ENCODE assay signal across 14 cellular contexts in the genomic region with DNA sequence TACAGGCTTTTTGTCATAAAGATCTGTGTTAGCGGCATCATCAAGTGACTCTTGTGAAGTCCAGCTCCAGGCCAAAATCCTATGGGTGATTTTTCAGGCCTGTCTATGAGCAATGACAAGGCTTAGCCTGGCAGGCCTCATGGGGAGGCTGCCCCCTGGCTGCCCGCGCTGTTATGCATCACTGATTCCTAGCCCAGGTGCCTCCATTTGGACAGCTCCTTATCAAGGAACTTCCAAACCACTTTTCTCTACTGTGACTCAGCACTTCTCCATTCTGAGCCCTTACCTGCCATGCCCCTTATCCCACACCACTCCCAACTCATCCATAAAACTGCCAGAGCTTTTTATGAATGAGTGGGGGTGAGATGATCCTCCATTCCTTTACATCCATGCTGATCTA.
DNase-seq lines count a peak whose midpoint lies in the region; ATAC-seq, FAIRE-seq and TF ChIP-seq lines count a peak whose summit lies in the region.
"Had no signal": no experiment of that assay in that cellular context is flagged by ENCODE, and none has a peak within 500 bp of the region (broad histone marks: within the 10 kb centered on the region; RNA-seq: fewer than 3 reads in every experiment).

No MANE protein-coding gene starts in this region.

- H3K4me1 ChIP-seq in astrocyte (ENCODE audit: insufficient read depth, low read length): peaks cover 17% of the 10 kb centered on the region
- H3K4me1 ChIP-seq: HAP-1 had no signal

- H3K79me2 ChIP-seq in astrocyte (ENCODE audit: insufficient read depth, low read length): no peaks in the 10 kb centered on the region

- ATAC-seq in HG02763 (IDR thresholded peaks at IDR 0.05; ENCODE audit: unreplicated experiment) (no peak), GM19467 (IDR thresholded peaks at IDR 0.05; ENCODE audit: unreplicated experiment) (no peak)

- H3K4me3 ChIP-seq in astrocyte (ENCODE audit: insufficient read depth, low read depth, low read length): no peak overlapping the region
- H3K4me3 ChIP-seq: HAP-1 had no signal

- no peak overlapping the region for H3K4me2 ChIP-seq in astrocyte (ENCODE audit: low read length)

- H3K9ac ChIP-seq in astrocyte (ENCODE audit: low read length): no peak overlapping the region

- no peaks in the 10 kb centered on the region for H3K27me3 Mint-ChIP-seq in astrocyte (ENCODE audit: low read depth, unreplicated experiment)

- H3K4me3 Mint-ChIP-seq in astrocyte (ENCODE audit: unreplicated experiment): no peak overlapping the region
- H3K4me3 Mint-ChIP-seq: activated naive CD8-positive, alpha-beta T cell treated with anti-CD3 and anti-CD28 coated beads, Interleukin-2, amount 10 ng/mL, durations not matched to agents 7 days and 5 days had no signal

- H3K36me3 Mint-ChIP-seq in astrocyte (ENCODE audit: low read depth, unreplicated experiment): no peaks in the 10 kb centered on the region
- H3K36me3 Mint-ChIP-seq: activated naive CD8-positive, alpha-beta T cell treated with anti-CD3 and anti-CD28 coated beads, Interleukin-2, amount 10 ng/mL, durations not matched to agents 7 days and 5 days had no signal

- H3K27ac ChIP-seq in C4-2B (peak overlapping the region; percentile 6; the same call in 1 of the 2 replicates), astrocyte (ENCODE audit: low read depth, low read length) (no peak overlapping the region)

- peak; percentile 55 for DNase-seq in HT1080 (ENCODE audit: low read depth)
- DNase-seq in astrocyte (ENCODE audit: low read depth): peak; percentile 26
- DNase-seq in kidney glomerular epithelial cell (lab: John Stamatoyannopoulos, UW): peak; percentile 31
- DNase-seq in activated CD8-positive, alpha-beta memory T cell treated with anti-CD3 and anti-CD28 coated beads, Interleukin-2, amount 50 U/mL, for 4 hours: no peak
- DNase-seq in NCI-H446 (lab: John Stamatoyannopoulos, UW): no peak
- DNase-seq: activated CD4-positive, alpha-beta T cell treated with anti-CD3 and anti-CD28 coated beads, Interleukin-2, amount 50 U/mL, for 48 hours; activated naive CD8-positive, alpha-beta T cell treated with anti-CD3 and anti-CD28 coated beads, Interleukin-2, amount 10 ng/mL, durations not matched to agents 7 days and 5 days; NCI-H2029 treated with DMSO at 0.1 percent for 48 hours; posterior cingulate gyrus had no signal

- no peak for FAIRE-seq in astrocyte (lab: Jason Lieb, UNC)
- FAIRE-seq: islet of Langerhans had no signal

- H3K27ac Mint-ChIP-seq in astrocyte (ENCODE audit: unreplicated experiment): peak overlapping the region; percentile 21
- H3K27ac Mint-ChIP-seq: activated naive CD8-positive, alpha-beta T cell treated with anti-CD3 and anti-CD28 coated beads, Interleukin-2, amount 10 ng/mL, durations not matched to agents 7 days and 5 days had no signal

- TF ChIP-seq CTCF in C4-2B (conservative IDR thresholded peaks at IDR 0.05) (peak; percentile 45), astrocyte (IDR thresholded peaks at IDR 0.05; ENCODE audit: insufficient read depth, low read depth, low read length) (no peak)

- H4K20me1 ChIP-seq in astrocyte (ENCODE audit: insufficient read depth, low read length): no peaks in the 10 kb centered on the region

- H3K9me3 Mint-ChIP-seq in astrocyte (ENCODE audit: unreplicated experiment): no peaks in the 10 kb centered on the region
- H3K9me3 Mint-ChIP-seq: activated naive CD8-positive, alpha-beta T cell treated with anti-CD3 and anti-CD28 coated beads, Interleukin-2, amount 10 ng/mL, durations not matched to agents 7 days and 5 days had no signal

- H2AFZ ChIP-seq in astrocyte (ENCODE audit: low read depth, low read length): no peak overlapping the region

- H3K27me3 ChIP-seq in astrocyte (ENCODE audit: insufficient read depth, low read length): peaks cover 2% of the 10 kb centered on the region

- peaks cover 45% of the 10 kb centered on the region for H3K4me1 Mint-ChIP-seq in astrocyte (ENCODE audit: low read depth, unreplicated experiment)

- H3K36me3 ChIP-seq in astrocyte (ENCODE audit: insufficient read depth, low read length): no peaks in the 10 kb centered on the region
- H3K36me3 ChIP-seq: HAP-1 had no signal

- no peaks in the 10 kb centered on the region for H3K9me3 ChIP-seq in astrocyte (ENCODE audit: insufficient read depth, low read depth, low read length)
- H3K9me3 ChIP-seq: HAP-1 had no signal

Comparison
In these comparisons a context has a peak if more than half of its experiments do, and no peak if none do; other contexts are left out.
1. DNase-seq: peak in HT1080 (single experiment), astrocyte (single experiment) and kidney glomerular epithelial cell (single experiment); none in activated CD8-positive, alpha-beta memory T cell treated with anti-CD3 and anti-CD28 coated beads, Interleukin-2, amount 50 U/mL, for 4 hours (single experiment) and NCI-H446 (0 of 2).